8 cellular contexts compared by ENCODE assay signal in the genomic region with DNA sequence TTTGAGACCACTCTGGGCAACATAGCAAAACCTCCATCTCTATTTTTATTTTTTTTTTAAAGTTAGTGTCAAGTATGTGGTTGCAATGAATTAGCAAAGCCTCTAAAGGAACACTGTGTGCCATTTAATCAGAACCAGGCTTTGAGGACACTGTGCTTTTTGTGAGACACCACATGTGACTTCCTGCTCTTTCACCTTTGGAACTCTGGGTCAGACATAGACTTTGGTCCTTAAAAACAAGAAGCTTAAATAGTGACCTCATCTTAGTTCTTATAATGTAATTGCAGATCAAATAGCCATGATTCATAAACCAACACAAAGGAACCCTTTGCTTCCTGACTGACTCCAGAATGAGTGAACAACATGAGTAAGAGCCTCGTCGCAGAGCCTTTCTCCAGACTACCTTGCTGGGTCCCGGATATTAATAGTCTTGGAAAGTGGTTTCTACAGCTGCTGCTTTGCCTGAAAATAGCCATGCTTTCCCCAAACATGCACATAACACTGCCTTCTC.
DNase-seq lines count a peak whose midpoint lies in the region; ATAC-seq, FAIRE-seq and TF ChIP-seq lines count a peak whose summit lies in the region.
"Not testable (repeated sequence)": the region's sequence is repeated elsewhere in the genome, so short reads cannot be mapped to it uniquely, and the experiment has no call there.

No MANE protein-coding gene starts in this region.

- not testable (repeated sequence) for TF ChIP-seq CTCF in K562 (IDR thresholded peaks at IDR 0.05 in 2 of 3, conservative IDR thresholded peaks at IDR 0.05 in 1 of 3; ENCODE audit: insufficient read depth in 2 of 3, low read depth in 1 of 3, low read length in 3 of 3); esophagus squamous epithelium (IDR thresholded peaks at IDR 0.05); kidney (IDR thresholded peaks at IDR 0.05; ENCODE audit: borderline replicate concordance, extremely low read depth, insufficient read depth); pancreas (IDR thresholded peaks at IDR 0.05); type B pancreatic cell (conservative IDR thresholded peaks at IDR 0.05)

- intact Hi-C loops in K562 (cut with micrococcal nuclease); esophagus squamous epithelium (cut with DNase I); kidney (cut with DNase I); pancreas (cut with DNase I): not testable (repeated sequence)

- peak; percentile 81 for DNase-seq in COLO829 (ENCODE audit: low spot score)
- DNase-seq in HT-29 (ENCODE audit: low spot score) = peak; percentile 70
- DNase-seq in SJSA1 (ENCODE audit: low read depth in 1 of 2, low spot score in 2 of 2) = peak; percentile 80 to 82
- not testable (repeated sequence) for DNase-seq in K562 (ENCODE audit: extremely low read depth in 1 of 4, low spot score in 3 of 4); esophagus squamous epithelium (lab: John Stamatoyannopoulos, UW); kidney; type B pancreatic cell (ENCODE audit: extremely low spot score, unreplicated experiment)
- peak in 1 of 6 donors; percentile 62 for DNase-seq in pancreas

- H2AFZ ChIP-seq in K562 (ENCODE audit: low read depth, low read length) = not testable (repeated sequence)

- H3K27ac Mint-ChIP-seq in type B pancreatic cell = peak overlapping the region; percentile 83

- not testable (repeated sequence) for H4K20me1 ChIP-seq in K562 (replicated peaks; ENCODE audit: control insufficient read depth, insufficient read depth, low read length)

- H3K4me1 Mint-ChIP-seq in type B pancreatic cell (ENCODE audit: unreplicated experiment) = peaks cover 47% of the 10 kb centered on the region

- H3K9me3 Mint-ChIP-seq in type B pancreatic cell = not testable (repeated sequence)

- not testable (repeated sequence) for H3K27me3 ChIP-seq in SJSA1 (replicated peaks); K562 (ENCODE audit: control insufficient read depth in 2 of 2, insufficient read depth in 2 of 2, low read length in 2 of 2); esophagus squamous epithelium; pancreas

- not testable (repeated sequence) for H3K27me3 Mint-ChIP-seq in type B pancreatic cell

- not testable (repeated sequence) for ATAC-seq in K562, pancreas

- H3K27ac ChIP-seq in SJSA1 (peak overlapping the region; percentile 69), esophagus squamous epithelium (peak overlapping the region; percentile 60 to 80 (median 68)), kidney (ENCODE audit: low read depth in 2 of 2, low read length in 2 of 2) (peak overlapping the region; percentile 60 to 80), pancreas (peak overlapping the region; percentile 42 to 86 (median 66))
- not testable (repeated sequence) for H3K27ac ChIP-seq in K562 (ENCODE audit: extremely low read depth, low read depth, low read length)

- H3K36me3 ChIP-seq in SJSA1; esophagus squamous epithelium; kidney (ENCODE audit: control insufficient read depth in 1 of 2, insufficient read depth in 2 of 2, low read length in 2 of 2); pancreas: not testable (repeated sequence)
- H3K36me3 ChIP-seq in K562 (ENCODE audit: control insufficient read depth, insufficient read depth, low read length) = peaks cover 59% of the 10 kb centered on the region

- POLR2A ChIA-PET in K562 (lab: Yijun Ruan, JAX) = not testable (repeated sequence)

- not testable (repeated sequence) for TF ChIP-seq RAD21 in K562 (CRISPR knock-in tag; conservative IDR thresholded peaks at IDR 0.05 in 1 of 2, IDR thresholded peaks at IDR 0.05 in 1 of 2)

- not testable (repeated sequence) for TF ChIP-seq POLR2A in K562 (conservative IDR thresholded peaks at IDR 0.05); esophagus squamous epithelium (IDR thresholded peaks at IDR 0.05)

- in situ Hi-C loops in K562 (cut with MboI) = not testable (repeated sequence)

- TF ChIP-seq EP300 in K562 (IDR thresholded peaks at IDR 0.05; ENCODE audit: low read length) = not testable (repeated sequence)

- FAIRE-seq in K562 (lab: Jason Lieb, UNC); pancreas (lab: Jason Lieb, UNC): not testable (repeated sequence)
- FAIRE-seq in kidney (lab: Jason Lieb, UNC) = peak; percentile 33

- 75% methylated on average over 3 of the region's 3 CpGs for WGBS in K562 (ENCODE audit: insufficient coverage, low coverage, missing lambda C conversion rate)
- 22 to 34% methylated on average over 3 of the region's 3 CpGs for WGBS in esophagus squamous epithelium, 2 donors
- 54 to 64% methylated on average over 3 of the region's 3 CpGs for WGBS in pancreas, 2 donors

- not testable (repeated sequence) for H3K4me2 ChIP-seq in K562 (ENCODE audit: insufficient read depth, low read length)

- H3K4me3 ChIP-seq in SJSA1; K562; kidney (ENCODE audit: low read length in 2 of 2); pancreas: not testable (repeated sequence)
- H3K4me3 ChIP-seq in esophagus squamous epithelium = peak overlapping the region in 1 of 4 donors; percentile 23

- H3K9me1 ChIP-seq in K562 (ENCODE audit: control insufficient read depth, insufficient read depth, low read length) = not testable (repeated sequence)

- CTCF ChIA-PET in K562 (lab: Yijun Ruan, JAX; ENCODE audit: low intra/inter-chr PET ratio) = not testable (repeated sequence)

- H3K9ac ChIP-seq in K562 (ENCODE audit: insufficient read depth in 1 of 2, low read depth in 2 of 2, low read length in 2 of 2); kidney (ENCODE audit: low read length in 2 of 2): not testable (repeated sequence)

- BruUV-seq in K562 (replicated peaks; lab: Mats Ljungman, UMichigan) = not testable (repeated sequence)

- not testable (repeated sequence) for H3K79me2 ChIP-seq in K562 (ENCODE audit: control insufficient read depth, insufficient read depth, low read length)

- peaks cover 34% of the 10 kb centered on the region for H3K36me3 Mint-ChIP-seq in type B pancreatic cell

- H3K4me3 Mint-ChIP-seq in type B pancreatic cell = peak overlapping the region; percentile 30

- H3K9me3 ChIP-seq in SJSA1 (replicated peaks); K562 (replicated peaks; ENCODE audit: control insufficient read depth, insufficient read depth, low read depth, low read length); esophagus squamous epithelium; kidney (ENCODE audit: control insufficient read depth in 1 of 2, low read length in 2 of 2); pancreas: not testable (repeated sequence)

- H3K4me1 ChIP-seq in SJSA1 (replicated peaks) (peaks cover 32% of the 10 kb centered on the region), K562 (replicated peaks in 1 of 2; ENCODE audit: control insufficient read depth in 2 of 2, insufficient read depth in 2 of 2, low read length in 2 of 2) (peaks cover 6 to 13% of the 10 kb centered on the region in 2 experiments; a peak in 4 of 5 replicates), esophagus squamous epithelium (peaks cover 0 to 25% (median 20%) of the 10 kb centered on the region in 3 donors), pancreas (peaks cover 12 to 16% (median 13%) of the 10 kb centered on the region in 3 donors)
- H3K4me1 ChIP-seq in kidney (ENCODE audit: control insufficient read depth in 1 of 2, insufficient read depth in 1 of 2, low read depth in 1 of 2, low read length in 2 of 2) = not testable (repeated sequence)

TF ChIP-seq in K562, 482 proteins besides CTCF, POLR2A, EP300 and RAD21:
- TF ChIP-seq, protein P1, sequence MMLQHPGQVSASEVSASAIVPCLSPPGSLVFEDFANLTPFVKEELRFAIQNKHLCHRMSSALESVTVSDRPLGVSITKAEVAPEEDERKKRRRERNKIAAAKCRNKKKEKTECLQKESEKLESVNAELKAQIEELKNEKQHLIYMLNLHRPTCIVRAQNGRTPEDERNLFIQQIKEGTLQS (IDR thresholded peaks at IDR 0.05) = 0 out of 2 replicates have a peak, but pooled peaks have one; percentile 8
- TF ChIP-seq, protein P1 (CRISPR knock-in tag; conservative IDR thresholded peaks at IDR 0.05) = not testable (repeated sequence)
